In the genomic region with DNA sequence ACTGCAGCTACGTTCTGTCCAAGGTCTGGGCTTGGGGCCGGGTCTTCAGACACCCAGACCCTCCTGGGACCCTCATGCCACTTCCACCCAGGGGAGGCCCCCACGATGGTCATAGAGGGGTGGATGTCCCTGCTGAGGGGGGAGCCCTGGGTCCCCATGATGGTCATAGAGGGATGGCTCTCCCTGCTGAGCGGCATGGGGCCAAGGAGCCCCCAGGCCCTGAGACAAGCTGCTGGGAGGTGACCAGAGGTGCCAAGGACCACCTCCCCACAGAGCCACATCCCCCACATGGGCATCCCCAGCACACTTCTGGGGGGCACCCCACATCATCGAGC, we compare ENCODE assay signal across 24 cellular contexts. TPM values are rescaled to one million over a fixed set of nuclear protein-coding genes. Genes with fewer than 3 reads are reported as not detected.
DNase-seq lines count a peak whose midpoint lies in the region; ATAC-seq and TF ChIP-seq lines count a peak whose summit lies in the region.
"Had no signal": no experiment of that assay in that cellular context is flagged by ENCODE, and none has a peak within 500 bp of the region (broad histone marks: within the 10 kb centered on the region; RNA-seq: fewer than 3 reads in every experiment).

No MANE protein-coding gene starts in this region.

- CTCF ChIA-PET in activated CD8-positive, alpha-beta T cell treated with anti-CD3 and anti-CD28 coated beads, Interleukin-2, amount 10 ng/mL, durations not matched to agents 7 days and 5 days (lab: Charles Lee): no interaction called here

- no peaks in the 10 kb centered on the region for H3K4me1 Mint-ChIP-seq in activated T-helper 2 cell treated with anti-CD3 and anti-CD28 coated beads, Interferon-gamma antibody, Interleukin-2, Interleukin-4, amounts not matched to agents 10 μg/mL and 5 μg/mL and 100 μg/mL, durations not matched to agents 14 hours and 24 hours and 36 hours (ENCODE audit: low read depth)
- no peaks in the 10 kb centered on the region for H3K4me1 Mint-ChIP-seq in activated CD8-positive, alpha-beta T cell treated with anti-CD3 and anti-CD28 coated beads, Interleukin-2, amount 10 ng/mL, durations not matched to agents 7 days and 5 days (ENCODE audit: low read depth)
- H3K4me1 Mint-ChIP-seq: CD4-positive, alpha-beta memory T cell; GM23338 had no signal

- H3K4me3 ChIP-seq in WERI-Rb-1 (ENCODE audit: low read depth, low read length) (no peak overlapping the region), osteoblast (ENCODE audit: insufficient read depth, low read length) (no peak overlapping the region)
- H3K4me3 ChIP-seq: BLaER1, GM12878, GM23338, Peyer's patch had no signal

- TF ChIP-seq CTCF in WERI-Rb-1 (IDR thresholded peaks at IDR 0.05; ENCODE audit: low read depth, low read length) (no peak), osteoblast (IDR thresholded peaks at IDR 0.05; ENCODE audit: extremely low read depth, low read depth, low read length) (no peak)

- H3K9me3 Mint-ChIP-seq in activated T-helper 2 cell treated with anti-CD3 and anti-CD28 coated beads, Interferon-gamma antibody, Interleukin-2, Interleukin-4, amounts not matched to agents 10 μg/mL and 5 μg/mL and 100 μg/mL, durations not matched to agents 14 hours and 24 hours and 36 hours: no peaks in the 10 kb centered on the region
- H3K9me3 Mint-ChIP-seq in activated CD8-positive, alpha-beta T cell treated with anti-CD3 and anti-CD28 coated beads, Interleukin-2, amount 10 ng/mL, durations not matched to agents 7 days and 5 days (ENCODE audit: insufficient read depth): no peaks in the 10 kb centered on the region
- H3K9me3 Mint-ChIP-seq: CD4-positive, alpha-beta memory T cell; GM23338; IgD-negative memory B cell had no signal

- H4K20me1 ChIP-seq in osteoblast (ENCODE audit: insufficient read depth, low read length): no peaks in the 10 kb centered on the region

- no peaks in the 10 kb centered on the region for H3K27me3 ChIP-seq in WERI-Rb-1 (ENCODE audit: insufficient read depth, low read depth, severe bottlenecking)
- no peaks in the 10 kb centered on the region for H3K27me3 ChIP-seq in osteoblast (ENCODE audit: insufficient read depth, low read length)
- H3K27me3 ChIP-seq: Peyer's patch had no signal

- H3K27ac ChIP-seq in WERI-Rb-1: no peak overlapping the region
- H3K27ac ChIP-seq in osteoblast (ENCODE audit: low read depth, low read length): no peak overlapping the region
- H3K27ac ChIP-seq: BLaER1, Peyer's patch had no signal

- H3K9me3 ChIP-seq in WERI-Rb-1 (ENCODE audit: severe bottlenecking) (no peaks in the 10 kb centered on the region), osteoblast (ENCODE audit: low read depth, low read length) (no peaks in the 10 kb centered on the region)
- H3K9me3 ChIP-seq: BLaER1, Caco-2, Peyer's patch had no signal

- H3K36me3 Mint-ChIP-seq in activated T-helper 2 cell treated with anti-CD3 and anti-CD28 coated beads, Interferon-gamma antibody, Interleukin-2, Interleukin-4, amounts not matched to agents 10 μg/mL and 5 μg/mL and 100 μg/mL, durations not matched to agents 14 hours and 24 hours and 36 hours (ENCODE audit: low read depth): no peaks in the 10 kb centered on the region
- no peaks in the 10 kb centered on the region for H3K36me3 Mint-ChIP-seq in activated CD8-positive, alpha-beta T cell treated with anti-CD3 and anti-CD28 coated beads, Interleukin-2, amount 10 ng/mL, durations not matched to agents 7 days and 5 days (ENCODE audit: low read depth)
- H3K36me3 Mint-ChIP-seq: CD4-positive, alpha-beta memory T cell; IgD-negative memory B cell had no signal

- no peaks in the 10 kb centered on the region for H3K27me3 Mint-ChIP-seq in activated T-helper 2 cell treated with anti-CD3 and anti-CD28 coated beads, Interferon-gamma antibody, Interleukin-2, Interleukin-4, amounts not matched to agents 10 μg/mL and 5 μg/mL and 100 μg/mL, durations not matched to agents 14 hours and 24 hours and 36 hours (ENCODE audit: low read depth)
- no peaks in the 10 kb centered on the region for H3K27me3 Mint-ChIP-seq in activated CD8-positive, alpha-beta T cell treated with anti-CD3 and anti-CD28 coated beads, Interleukin-2, amount 10 ng/mL, durations not matched to agents 7 days and 5 days (ENCODE audit: low read depth)
- H3K27me3 Mint-ChIP-seq: CD4-positive, alpha-beta memory T cell; IgD-negative memory B cell had no signal

- peak; percentile 48 for DNase-seq in 8988T
- peak; percentile 21 for DNase-seq in D341Med (ENCODE audit: low spot score)
- peak; percentile 6 for DNase-seq in WERI-Rb-1
- DNase-seq in osteoblast (ENCODE audit: insufficient read length, low spot score, missing footprints): peak; percentile 89
- no peak for DNase-seq in NCI-H69 (lab: John Stamatoyannopoulos, UW)
- DNase-seq in activated T-helper 2 cell treated with anti-CD3 and anti-CD28 coated beads, Interferon-gamma antibody, Interleukin-2, Interleukin-4, amounts not matched to agents 10 μg/mL and 5 μg/mL and 100 μg/mL, durations not matched to agents 14 hours and 24 hours and 36 hours (ENCODE audit: low spot score): no peak
- no peak for DNase-seq in NCI-H146 treated with DMSO at 0.1 percent for 48 hours (lab: John Stamatoyannopoulos, UW; ENCODE audit: unreplicated experiment)
- DNase-seq in activated CD8-positive, alpha-beta T cell treated with anti-CD3 and anti-CD28 coated beads, Interleukin-2, amount 10 ng/mL, durations not matched to agents 7 days and 5 days: no peak
- DNase-seq: ACHN, DND-41, HCEC 1CT, NCI-H1105 treated with DMSO at 0.1 percent for 48 hours, NCI-H1694, NCI-H2081, NCI-H2171, NCI-H345, NCI-H524 treated with DMSO at 0.1 percent for 48 hours had no signal

- intact Hi-C loops in activated T-helper 2 cell treated with anti-CD3 and anti-CD28 coated beads, Interferon-gamma antibody, Interleukin-2, Interleukin-4, amounts not matched to agents 10 μg/mL and 5 μg/mL and 100 μg/mL, durations not matched to agents 14 hours and 24 hours and 36 hours (cut with micrococcal nuclease): no loop called here

- H3K4me1 ChIP-seq in osteoblast (ENCODE audit: insufficient read depth, low read length): no peaks in the 10 kb centered on the region
- H3K4me1 ChIP-seq: Caco-2 had no signal

- no peak for ATAC-seq in activated CD8-positive, alpha-beta T cell treated with anti-CD3 and anti-CD28 coated beads, Interleukin-2, amount 10 ng/mL, durations not matched to agents 7 days and 5 days
- ATAC-seq: GM12878 had no signal

- H2AFZ ChIP-seq in osteoblast (ENCODE audit: low read length): no peak overlapping the region
- H2AFZ ChIP-seq: GM23338 had no signal

- H3K27ac Mint-ChIP-seq in activated T-helper 2 cell treated with anti-CD3 and anti-CD28 coated beads, Interferon-gamma antibody, Interleukin-2, Interleukin-4, amounts not matched to agents 10 μg/mL and 5 μg/mL and 100 μg/mL, durations not matched to agents 14 hours and 24 hours and 36 hours: no peak overlapping the region
- H3K27ac Mint-ChIP-seq in activated CD8-positive, alpha-beta T cell treated with anti-CD3 and anti-CD28 coated beads, Interleukin-2, amount 10 ng/mL, durations not matched to agents 7 days and 5 days: no peak overlapping the region
- H3K27ac Mint-ChIP-seq: CD4-positive, alpha-beta memory T cell; GM23338; IgD-negative memory B cell had no signal

- H3K4me3 Mint-ChIP-seq in activated T-helper 2 cell treated with anti-CD3 and anti-CD28 coated beads, Interferon-gamma antibody, Interleukin-2, Interleukin-4, amounts not matched to agents 10 μg/mL and 5 μg/mL and 100 μg/mL, durations not matched to agents 14 hours and 24 hours and 36 hours (ENCODE audit: low read depth): no peak overlapping the region
- no peak overlapping the region for H3K4me3 Mint-ChIP-seq in activated CD8-positive, alpha-beta T cell treated with anti-CD3 and anti-CD28 coated beads, Interleukin-2, amount 10 ng/mL, durations not matched to agents 7 days and 5 days
- H3K4me3 Mint-ChIP-seq: CD4-positive, alpha-beta memory T cell; GM23338; IgD-negative memory B cell had no signal

- H3K4me2 ChIP-seq in osteoblast (ENCODE audit: insufficient read depth, low read length): no peak overlapping the region
- H3K4me2 ChIP-seq: GM23338 had no signal

- POLR2A ChIA-PET in activated CD8-positive, alpha-beta T cell treated with anti-CD3 and anti-CD28 coated beads, Interleukin-2, amount 10 ng/mL, durations not matched to agents 7 days and 5 days (lab: Charles Lee): interaction anchor here (0.8 kb wide), 1 partner anchor 345 kb away, joined by 3 read pairs; no protein-coding TSS in a partner anchor

- H3K36me3 ChIP-seq in WERI-Rb-1 (no peaks in the 10 kb centered on the region), osteoblast (ENCODE audit: insufficient read depth, low read length) (no peaks in the 10 kb centered on the region)
- H3K36me3 ChIP-seq: BLaER1, Peyer's patch had no signal

- no peaks in the 10 kb centered on the region for H3K79me2 ChIP-seq in osteoblast (ENCODE audit: insufficient read depth, low read length)

RNA-seq across cellular contexts. Expression of a gene that starts 7.2 kb away (rescaled TPM):
- total RNA-seq in osteoblast: not detected in 2 replicates
- not detected in 2 replicates for total RNA-seq in activated T-helper 2 cell treated with anti-CD3 and anti-CD28 coated beads, Interferon-gamma antibody, Interleukin-2, Interleukin-4, amounts not matched to agents 10 μg/mL and 5 μg/mL and 100 μg/mL, durations not matched to agents 14 hours and 24 hours and 36 hours
- not detected for total RNA-seq in activated CD8-positive, alpha-beta T cell treated with anti-CD3 and anti-CD28 coated beads, Interleukin-2, amount 10 ng/mL, durations not matched to agents 7 days and 5 days
- total RNA-seq: Caco-2; CD4-positive, alpha-beta memory T cell had no signal

Comparison
In these comparisons a context has a peak if more than half of its experiments do, and no peak if none do; other contexts are left out.
1. DNase-seq: peak in 8988T (single experiment), D341Med (single experiment), WERI-Rb-1 (single experiment) and osteoblast (single experiment); none in NCI-H69 (single experiment), activated T-helper 2 cell treated with anti-CD3 and anti-CD28 coated beads, Interferon-gamma antibody, Interleukin-2, Interleukin-4, amounts not matched to agents 10 μg/mL and 5 μg/mL and 100 μg/mL, durations not matched to agents 14 hours and 24 hours and 36 hours (single experiment), NCI-H146 treated with DMSO at 0.1 percent for 48 hours (single experiment) and activated CD8-positive, alpha-beta T cell treated with anti-CD3 and anti-CD28 coated beads, Interleukin-2, amount 10 ng/mL, durations not matched to agents 7 days and 5 days (single experiment).